In the genomic region with DNA sequence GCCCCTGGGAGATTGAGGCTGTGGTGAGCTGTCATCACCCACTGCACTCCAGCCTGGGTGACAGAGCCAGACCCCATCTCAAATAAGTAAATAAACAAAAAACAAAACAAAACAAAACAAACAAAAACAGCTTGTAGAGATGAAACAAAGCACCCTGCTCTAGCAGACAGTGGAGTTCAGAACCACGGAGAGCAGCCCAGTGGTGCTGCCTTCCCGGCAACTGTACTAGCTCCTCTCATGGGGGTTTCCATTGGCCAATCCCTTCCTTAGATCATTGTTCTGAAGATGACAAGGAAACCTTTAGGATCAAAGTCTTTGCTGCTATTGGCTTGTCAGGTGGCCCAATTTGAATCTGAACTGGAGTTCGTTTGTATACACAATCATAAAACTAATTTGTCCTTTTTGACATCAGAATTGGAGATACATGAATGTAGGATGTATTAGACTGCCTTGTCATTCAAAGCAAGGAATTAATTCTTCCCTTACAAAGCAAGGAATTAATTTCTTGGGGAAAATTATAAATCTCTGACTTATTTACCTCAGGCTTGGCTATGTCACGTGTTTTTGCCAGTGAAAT, we compare ENCODE assay signal across 14 cellular contexts. TPM values are rescaled to one million over a fixed set of nuclear protein-coding genes. Genes with fewer than 3 reads are reported as not detected.
DNase-seq lines count a peak whose midpoint lies in the region; ATAC-seq and TF ChIP-seq lines count a peak whose summit lies in the region.
"Had no signal": no experiment of that assay in that cellular context is flagged by ENCODE, and none has a peak within 500 bp of the region (broad histone marks: within the 10 kb centered on the region; RNA-seq: fewer than 3 reads in every experiment).

No MANE protein-coding gene starts in this region.

- BruUV-seq in Calu3 (replicated peaks; lab: Mats Ljungman, UMichigan): no TSS peak

- H2AFZ ChIP-seq in hepatocyte: no peak overlapping the region
- H2AFZ ChIP-seq: PC-9 had no signal

- peaks cover 70% of the 10 kb centered on the region for H3K27me3 Mint-ChIP-seq in Calu3 (ENCODE audit: unreplicated experiment)
- peaks cover 60% of the 10 kb centered on the region for H3K27me3 Mint-ChIP-seq in T-helper 17 cell

- POLR2A ChIA-PET in HEK293 (lab: Yijun Ruan, JAX): interaction anchor here (0.7 kb wide), 1 partner anchor 66 kb away, joined by 3 read pairs; no protein-coding TSS in a partner anchor

- H4K20me1 ChIP-seq in hepatocyte (ENCODE audit: insufficient read depth, poor library complexity, severe bottlenecking): no peaks in the 10 kb centered on the region

- H3K36me3 Mint-ChIP-seq in Calu3 (ENCODE audit: insufficient read depth, unreplicated experiment) (no peaks in the 10 kb centered on the region), T-helper 17 cell (ENCODE audit: low read depth) (peaks cover 8% of the 10 kb centered on the region)

- peaks cover 4% of the 10 kb centered on the region for H3K27me3 ChIP-seq in hepatocyte
- H3K27me3 ChIP-seq: testis had no signal

- H3K27ac ChIP-seq in HEK293 (ENCODE audit: extremely low read depth, low read depth, low read length) (no peak overlapping the region), hepatocyte (no peak overlapping the region)
- H3K27ac ChIP-seq: PC-9, testis had no signal

- 20% methylated on average over 4 of the region's 4 CpGs for WGBS in hepatocyte (ENCODE audit: low lambda C conversion rate, missing lambda C conversion rate)

- no peak overlapping the region for H3K4me3 ChIP-seq in HEK293 (ENCODE audit: low read depth, low read length)
- no peak overlapping the region for H3K4me3 ChIP-seq in hepatocyte
- H3K4me3 ChIP-seq: PC-9, testis had no signal

- H3K4me2 ChIP-seq in hepatocyte: no peak overlapping the region
- H3K4me2 ChIP-seq: PC-9 had no signal

- intact Hi-C loops in Calu3 (cut with micrococcal nuclease; ENCODE audit: unreplicated experiment) (no loop called here), Right ventricle myocardium inferior (cut with DNase I) (no loop called here)

- H3K4me1 Mint-ChIP-seq in Calu3 (ENCODE audit: low read depth, unreplicated experiment) (no peaks in the 10 kb centered on the region), T-helper 17 cell (peaks cover 9% of the 10 kb centered on the region)

- DNase-seq in Calu3: peak; percentile 38
- DNase-seq in T-helper 17 cell: no peak
- DNase-seq in hepatocyte (ENCODE audit: low spot score): peak; percentile 65
- DNase-seq in NCI-H2029 (lab: John Stamatoyannopoulos, UW): no peak
- no peak for DNase-seq in DMS53 treated with DMSO at 0.1 percent for 48 hours (lab: John Stamatoyannopoulos, UW; ENCODE audit: unreplicated experiment)
- no peak for DNase-seq in Right ventricle myocardium inferior (ENCODE audit: missing footprints)
- DNase-seq: cerebellar nuclear complex; hippocampal formation; naive thymus-derived CD8-positive, alpha-beta T cell; testis had no signal

- peak; percentile 44 for ATAC-seq in T-helper 17 cell
- ATAC-seq in HG03354 (IDR thresholded peaks at IDR 0.05; ENCODE audit: poor library complexity, severe bottlenecking, unreplicated experiment): no peak
- ATAC-seq in Right ventricle myocardium inferior: no peak
- ATAC-seq: naive thymus-derived CD8-positive, alpha-beta T cell had no signal

- H3K9me3 ChIP-seq in HEK293 (ENCODE audit: control insufficient read depth, insufficient read depth, low read depth, low read length) (no peaks in the 10 kb centered on the region), T-helper 17 cell (ENCODE audit: control insufficient read depth, low read length, poor library complexity, severe bottlenecking) (no peaks in the 10 kb centered on the region), hepatocyte (ENCODE audit: low read depth) (no peaks in the 10 kb centered on the region)
- H3K9me3 ChIP-seq: testis had no signal

- H3K4me3 Mint-ChIP-seq in Calu3 (ENCODE audit: low read depth, unreplicated experiment) (no peak overlapping the region), T-helper 17 cell (no peak overlapping the region)
- H3K4me3 Mint-ChIP-seq: naive thymus-derived CD8-positive, alpha-beta T cell had no signal

- H3K4me1 ChIP-seq in HEK293 (ENCODE audit: control insufficient read depth, insufficient read depth, low read length) (no peaks in the 10 kb centered on the region), hepatocyte (ENCODE audit: insufficient read depth) (no peaks in the 10 kb centered on the region)
- H3K4me1 ChIP-seq: testis had no signal

- no peaks in the 10 kb centered on the region for H3K79me2 ChIP-seq in hepatocyte

- CTCF ChIA-PET in Calu3 (lab: Charles Lee) (interaction anchor here (0.6 kb wide), 1 partner anchor 1055 kb away, joined by 3 read pairs; no protein-coding TSS in a partner anchor), HEK293 (lab: Yijun Ruan, JAX) (interaction anchor here (0.6 to 1.7 kb wide), 3 partner anchors 11 to 101 kb away, joined by 3 to 6 read pairs (median 5); no protein-coding TSS in a partner anchor)

- no peaks in the 10 kb centered on the region for H3K9me2 ChIP-seq in hepatocyte (replicated peaks; ENCODE audit: insufficient read depth)

- H3K36me3 ChIP-seq in HEK293 (ENCODE audit: control insufficient read depth in 2 of 2, insufficient read depth in 1 of 2, low read length in 2 of 2): no peaks in the 10 kb centered on the region; a peak in 1 of 3 replicates
- H3K36me3 ChIP-seq in hepatocyte (replicated peaks; ENCODE audit: insufficient read depth, low read depth): no peaks in the 10 kb centered on the region

- TF ChIP-seq CTCF in Calu3 (IDR thresholded peaks at IDR 0.05; ENCODE audit: unreplicated experiment) (no peak), HEK293 (tag by site-specific recombination; IDR thresholded peaks at IDR 0.05) (no peak), hepatocyte (IDR thresholded peaks at IDR 0.05; ENCODE audit: poor library complexity) (no peak)

- H3K9me3 Mint-ChIP-seq in Calu3 (ENCODE audit: low read depth, unreplicated experiment): no peaks in the 10 kb centered on the region
- H3K9me3 Mint-ChIP-seq: naive thymus-derived CD8-positive, alpha-beta T cell had no signal

- H3K27ac Mint-ChIP-seq in Calu3 (ENCODE audit: unreplicated experiment): no peak overlapping the region
- no peak overlapping the region for H3K27ac Mint-ChIP-seq in T-helper 17 cell

TF ChIP-seq in HEK293, 187 proteins besides CTCF, POLR2A, EP300 and RAD21 (continues in another document):
- TF ChIP-seq ZNF292 (tag by site-specific recombination; IDR thresholded peaks at IDR 0.05; ENCODE audit: borderline replicate concordance, low read depth) (no peak), GLIS1 (tag by site-specific recombination; IDR thresholded peaks at IDR 0.05) (peak; percentile 46), ZNF211 (tag by site-specific recombination; IDR thresholded peaks at IDR 0.05; ENCODE audit: low read depth) (no peak), ZNF248 (tag by site-specific recombination; IDR thresholded peaks at IDR 0.05) (no peak), KLF1 (tag by site-specific recombination; IDR thresholded peaks at IDR 0.05) (0 out of 2 replicates have a peak, but pooled peaks have one; percentile 13)
- TF ChIP-seq, protein P1, sequence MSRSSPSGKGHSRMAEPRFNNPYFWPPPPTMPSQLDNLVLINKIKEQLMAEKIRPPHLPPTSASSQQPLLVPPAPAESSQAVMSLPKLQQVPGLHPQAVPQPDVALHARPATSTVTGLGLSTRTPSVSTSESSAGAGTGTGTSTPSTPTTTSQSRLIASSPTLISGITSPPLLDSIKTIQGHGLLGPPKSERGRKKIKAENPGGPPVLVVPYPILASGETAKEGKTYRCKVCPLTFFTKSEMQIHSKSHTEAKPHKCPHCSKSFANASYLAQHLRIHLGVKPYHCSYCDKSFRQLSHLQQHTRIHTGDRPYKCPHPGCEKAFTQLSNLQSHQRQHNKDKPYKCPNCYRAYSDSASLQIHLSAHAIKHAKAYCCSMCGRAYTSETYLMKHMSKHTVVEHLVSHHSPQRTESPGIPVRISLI (tag by site-specific recombination; IDR thresholded peaks at IDR 0.05): no peak; the same call in 1 of the 2 replicates
- TF ChIP-seq, protein P2, sequence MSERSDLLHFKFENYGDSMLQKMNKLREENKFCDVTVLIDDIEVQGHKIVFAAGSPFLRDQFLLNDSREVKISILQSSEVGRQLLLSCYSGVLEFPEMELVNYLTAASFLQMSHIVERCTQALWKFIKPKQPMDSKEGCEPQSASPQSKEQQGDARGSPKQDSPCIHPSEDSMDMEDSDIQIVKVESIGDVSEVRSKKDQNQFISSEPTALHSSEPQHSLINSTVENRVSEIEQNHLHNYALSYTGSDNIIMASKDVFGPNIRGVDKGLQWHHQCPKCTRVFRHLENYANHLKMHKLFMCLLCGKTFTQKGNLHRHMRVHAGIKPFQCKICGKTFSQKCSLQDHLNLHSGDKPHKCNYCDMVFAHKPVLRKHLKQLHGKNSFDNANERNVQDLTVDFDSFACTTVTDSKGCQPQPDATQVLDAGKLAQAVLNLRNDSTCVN (tag by site-specific recombination; optimal IDR thresholded peaks at IDR 0.05): peak; percentile 8

RNA-seq across cellular contexts. Expression of a gene that starts 19.7 kb away (rescaled TPM):
- not detected in 2 replicates for total RNA-seq in Calu3 (2022)
- not detected for total RNA-seq in T-helper 17 cell
- 2.5 TPM in 1 of 2 replicates, not detected in the other for total RNA-seq in hepatocyte
- polyA plus RNA-seq in hepatocyte: 0.37 TPM in 1 of 2 replicates, not detected in the other
- total RNA-seq in Right ventricle myocardium inferior: not detected
- total RNA-seq: activated CD8-positive, alpha-beta memory T cell treated with anti-CD3 and anti-CD28 coated beads for 36 hours; naive thymus-derived CD8-positive, alpha-beta T cell; PC-9 had no signal
- polyA plus RNA-seq: naive thymus-derived CD8-positive, alpha-beta T cell had no signal

RNA-seq across cellular contexts. Expression of a gene that starts 21.0 kb away (rescaled TPM):
- not detected in 2 replicates for total RNA-seq in Calu3 (2022)
- total RNA-seq in T-helper 17 cell: not detected
- total RNA-seq in hepatocyte: not detected in 2 replicates
- polyA plus RNA-seq in hepatocyte: 0.26 TPM in 1 of 2 replicates, not detected in the other
- not detected for total RNA-seq in Right ventricle myocardium inferior
- total RNA-seq: activated CD8-positive, alpha-beta memory T cell treated with anti-CD3 and anti-CD28 coated beads for 36 hours; naive thymus-derived CD8-positive, alpha-beta T cell; PC-9; testis had no signal
- polyA plus RNA-seq: naive thymus-derived CD8-positive, alpha-beta T cell had no signal

RNA-seq across cellular contexts. Expression of a gene that starts 24.9 kb away (rescaled TPM):
- total RNA-seq in Calu3 (2022): not detected in 2 replicates
- total RNA-seq in T-helper 17 cell: not detected
- not detected in 2 replicates for total RNA-seq in hepatocyte
- polyA plus RNA-seq in hepatocyte: 0.29 TPM in 1 of 2 replicates, not detected in the other
- total RNA-seq in Right ventricle myocardium inferior: not detected
- total RNA-seq: naive thymus-derived CD8-positive, alpha-beta T cell; PC-9; testis had no signal

RNA-seq across cellular contexts. Expression of a gene that starts 27.0 kb away (rescaled TPM):
- 2.0 and 2.1 TPM in 2 replicates for total RNA-seq in Calu3 (2022)
- total RNA-seq in T-helper 17 cell: not detected
- total RNA-seq in hepatocyte: 1.6 and 2.5 TPM in 2 replicates
- polyA plus RNA-seq in hepatocyte: 7.0 and 13.6 TPM in 2 replicates
- not detected for total RNA-seq in Right ventricle myocardium inferior
- total RNA-seq: activated CD8-positive, alpha-beta memory T cell treated with anti-CD3 and anti-CD28 coated beads for 36 hours; naive thymus-derived CD8-positive, alpha-beta T cell had no signal
- polyA plus RNA-seq: naive thymus-derived CD8-positive, alpha-beta T cell had no signal

RNA-seq across cellular contexts. Expression of a gene that starts 44.4 kb away (rescaled TPM):
- not detected in 2 replicates for total RNA-seq in Calu3 (2022)
- not detected for total RNA-seq in T-helper 17 cell
- not detected in 2 replicates for total RNA-seq in hepatocyte
- polyA plus RNA-seq in hepatocyte: not detected in 2 replicates
- total RNA-seq in Right ventricle myocardium inferior: not detected
- total RNA-seq: activated CD8-positive, alpha-beta memory T cell treated with anti-CD3 and anti-CD28 coated beads for 36 hours; naive thymus-derived CD8-positive, alpha-beta T cell; PC-9 had no signal
- polyA plus RNA-seq: naive thymus-derived CD8-positive, alpha-beta T cell had no signal

Comparison
In these comparisons a context has a peak if more than half of its experiments do, and no peak if none do; other contexts are left out.
1. DNase-seq: peak in Calu3 (single experiment) and hepatocyte (single experiment); none in T-helper 17 cell (0 of 3), NCI-H2029 (single experiment), DMS53 treated with DMSO at 0.1 percent for 48 hours (single experiment) and Right ventricle myocardium inferior (single experiment).